In the genomic region with DNA sequence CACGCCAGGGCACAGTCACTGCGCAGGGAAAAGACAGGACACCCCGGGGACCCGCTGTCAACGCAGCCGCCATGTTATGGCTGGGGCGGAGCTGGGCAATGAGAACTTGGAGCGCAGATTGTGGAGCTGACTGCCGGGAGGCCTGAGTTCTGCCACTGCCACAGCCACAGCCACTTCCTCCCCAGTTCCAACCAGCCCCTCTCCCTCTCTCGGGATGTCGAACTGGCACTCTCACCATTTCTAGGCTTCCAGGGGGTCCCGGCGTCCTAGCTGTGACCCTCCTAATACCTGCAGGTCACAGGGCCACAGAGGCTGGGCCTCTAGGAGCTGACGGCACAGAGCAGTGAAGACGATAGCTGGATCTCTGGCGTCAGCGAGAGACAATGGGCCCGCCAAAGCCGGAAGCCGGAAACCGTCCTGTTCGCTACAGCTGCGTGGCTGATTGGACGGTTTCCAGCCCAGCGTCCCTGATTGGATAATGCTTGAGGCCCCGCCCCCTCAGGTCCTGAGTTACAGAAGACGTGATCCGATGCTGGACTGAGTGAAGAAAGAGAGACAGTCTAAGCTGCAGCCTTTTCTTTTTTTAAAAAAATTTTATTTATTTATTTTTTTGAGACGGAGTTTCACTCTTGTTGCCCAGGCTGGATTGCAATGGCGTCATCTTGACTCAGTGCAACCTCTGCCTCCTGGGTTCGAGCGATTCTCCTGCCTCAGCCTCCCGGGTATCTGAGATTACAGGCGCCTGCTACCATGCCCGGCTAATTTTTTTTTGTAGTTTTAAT, we compare ENCODE assay signal across 8 cellular contexts. TPM values are rescaled to one million over a fixed set of nuclear protein-coding genes. Genes with fewer than 3 reads are reported as not detected.
A peak's percentile ranks its signal among the peaks of the same experiment; 100 is the strongest.
DNase-seq lines count a peak whose midpoint lies in the region; ATAC-seq and TF ChIP-seq lines count a peak whose summit lies in the region.

A gene (minus strand): TSS at position 385 of the 782 bp plus-strand sequence. CDS start 147 bp downstream, at position 238.

- H3K9me3 ChIP-seq in duodenal mucosa (ENCODE audit: control insufficient read depth in 1 of 2, low read length in 2 of 2), result peaks cover 10 to 17% of the 10 kb centered on the region in 2 donors

- H3K36me3 ChIP-seq in duodenal mucosa (ENCODE audit: control insufficient read depth in 1 of 2, insufficient read depth in 2 of 2, low read length in 2 of 2), result peaks cover 0 to 14% of the 10 kb centered on the region in 2 donors

- TF ChIP-seq POLR2A in GM18951 (IDR thresholded peaks at IDR 0.05; ENCODE audit: extremely low read depth, insufficient read depth, insufficient read length) (peak; percentile 82), lower leg skin (IDR thresholded peaks at IDR 0.05) (peak in 1 of 2 donors; percentile 83)

- CTCF ChIA-PET in activated CD8-positive, alpha-beta T cell treated with anti-CD3 and anti-CD28 coated beads, Interleukin-2, amount 10 ng/mL, durations not matched to agents 7 days and 5 days (lab: Charles Lee), result interaction anchor here (0.7 to 2.2 kb wide), 10 partner anchors 11 to 289 kb away, joined by 3 to 8 read pairs (median 4); a partner anchor contains a TSS

- DNase-seq in AG08396 (ENCODE audit: low spot score) (peak; percentile 93), NCI-H524 (lab: John Stamatoyannopoulos, UW) (peak; percentile 96 to 99), lower leg skin (ENCODE audit: low spot score in 2 of 2) (peak; percentile 99 to 100)
- peak; percentile 98 for DNase-seq in activated CD8-positive, alpha-beta T cell treated with anti-CD3 and anti-CD28 coated beads, Interleukin-2, amount 10 ng/mL, durations not matched to agents 7 days and 5 days
- peak; percentile 93 to 96 for DNase-seq in stimulated activated CD4-positive, alpha-beta T cell treated with anti-CD3 and anti-CD28 coated beads, Interleukin-4, amount 100 ng/mL, for 4 hours

- TF ChIP-seq CTCF in lower leg skin (IDR thresholded peaks at IDR 0.05), result no peak

- peaks cover 59% of the 10 kb centered on the region for H3K9me3 Mint-ChIP-seq in activated CD8-positive, alpha-beta T cell treated with anti-CD3 and anti-CD28 coated beads, Interleukin-2, amount 10 ng/mL, durations not matched to agents 7 days and 5 days (ENCODE audit: insufficient read depth)

- peak within 1 kb of the TSS; percentile 100 for H3K4me3 Mint-ChIP-seq in activated CD8-positive, alpha-beta T cell treated with anti-CD3 and anti-CD28 coated beads, Interleukin-2, amount 10 ng/mL, durations not matched to agents 7 days and 5 days

- H3K9ac ChIP-seq in duodenal mucosa (ENCODE audit: low read depth in 1 of 2, low read length in 2 of 2), result peak within 1 kb of the TSS; percentile 89

- intact Hi-C loops in lower leg skin (cut with DNase I; ENCODE audit: low total_unique reads), result no loop called here

- in situ Hi-C loops in GM18951 (cut with MboI; ENCODE audit: low sequenced_read_pairs, unreplicated experiment), result no loop called here

- 1% methylated on average over 34 to 35 of the region's 35 CpGs for WGBS in lower leg skin, 2 donors

- H3K27me3 ChIP-seq in duodenal mucosa (ENCODE audit: control insufficient read depth in 1 of 2, insufficient read depth in 2 of 2, low read length in 2 of 2), result no peaks in the 10 kb centered on the region

- H3K36me3 Mint-ChIP-seq in activated CD8-positive, alpha-beta T cell treated with anti-CD3 and anti-CD28 coated beads, Interleukin-2, amount 10 ng/mL, durations not matched to agents 7 days and 5 days (ENCODE audit: low read depth), result peaks cover 68% of the 10 kb centered on the region

- H3K4me1 ChIP-seq in duodenal mucosa (ENCODE audit: control insufficient read depth in 1 of 2, insufficient read depth in 2 of 2, low read length in 2 of 2), result no peaks in the 10 kb centered on the region

- peaks cover 34% of the 10 kb centered on the region for H3K4me1 Mint-ChIP-seq in activated CD8-positive, alpha-beta T cell treated with anti-CD3 and anti-CD28 coated beads, Interleukin-2, amount 10 ng/mL, durations not matched to agents 7 days and 5 days (ENCODE audit: low read depth)

- peak; percentile 90 for ATAC-seq in HG03196 (IDR thresholded peaks at IDR 0.05; ENCODE audit: unreplicated experiment)
- ATAC-seq in activated CD8-positive, alpha-beta T cell treated with anti-CD3 and anti-CD28 coated beads, Interleukin-2, amount 10 ng/mL, durations not matched to agents 7 days and 5 days, result peak; percentile 98

- H3K27ac Mint-ChIP-seq in activated CD8-positive, alpha-beta T cell treated with anti-CD3 and anti-CD28 coated beads, Interleukin-2, amount 10 ng/mL, durations not matched to agents 7 days and 5 days, result peak within 1 kb of the TSS; percentile 100

- no peaks in the 10 kb centered on the region for H3K27me3 Mint-ChIP-seq in activated CD8-positive, alpha-beta T cell treated with anti-CD3 and anti-CD28 coated beads, Interleukin-2, amount 10 ng/mL, durations not matched to agents 7 days and 5 days (ENCODE audit: low read depth)

- peak within 1 kb of the TSS; percentile 97 for H3K27ac ChIP-seq in duodenal mucosa (ENCODE audit: low read depth, low read length)

- H3K4me3 ChIP-seq in duodenal mucosa (ENCODE audit: low read depth in 1 of 2, low read length in 2 of 2) (peak within 1 kb of the TSS; percentile 88 to 94), lower leg skin (ENCODE audit: low read depth, poor library complexity, severe bottlenecking) (peak within 1 kb of the TSS; percentile 58)

- POLR2A ChIA-PET in activated CD8-positive, alpha-beta T cell treated with anti-CD3 and anti-CD28 coated beads, Interleukin-2, amount 10 ng/mL, durations not matched to agents 7 days and 5 days (lab: Charles Lee), result interaction anchor here (0.6 to 2.9 kb wide), 20 partner anchors 11 to 1653 kb away, joined by 3 to 47 read pairs (median 6); a partner anchor contains a TSS

RNA-seq across cellular contexts. Expression of the gene that starts here (rescaled TPM):
- 10 to 100 TPM; 22.4 to 25.1 TPM for total RNA-seq in activated CD8-positive, alpha-beta T cell treated with anti-CD3 and anti-CD28 coated beads, Interleukin-2, amount 10 ng/mL, durations not matched to agents 7 days and 5 days
- total RNA-seq in lower leg skin, result 10 to 100 TPM; 19.9 to 44.5 (median 28.0) TPM

Comparison
In these comparisons a context has a peak if more than half of its experiments do, and no peak if none do; other contexts are left out.
1. Peak in every context shown above with its lines: DNase-seq, ATAC-seq, H3K4me3 ChIP-seq and H3K27ac ChIP-seq.